3 cellular contexts compared by ENCODE assay signal in the genomic region with DNA sequence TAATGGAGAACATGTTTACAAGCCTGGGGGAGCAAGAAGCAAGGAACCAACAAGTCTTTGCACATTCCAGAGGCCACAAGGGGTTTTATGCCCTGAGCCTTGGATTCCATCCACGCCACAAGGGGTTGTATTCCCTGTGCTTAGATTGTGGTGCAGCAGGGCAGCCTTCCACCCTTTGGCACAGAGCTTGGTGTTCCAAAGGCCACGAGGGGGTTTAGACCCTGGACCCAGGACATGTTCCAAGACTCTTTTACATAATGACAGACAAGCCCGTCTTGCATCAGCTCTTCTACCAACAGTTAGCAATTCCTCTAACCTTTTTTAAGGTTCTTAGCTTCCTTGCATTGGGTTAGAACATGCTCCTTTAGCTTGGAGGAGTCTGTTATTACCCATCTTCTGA. TPM values are rescaled to one million over a fixed set of nuclear protein-coding genes. Genes with fewer than 3 reads are reported as not detected.
DNase-seq lines count a peak whose midpoint lies in the region; ATAC-seq and TF ChIP-seq lines count a peak whose summit lies in the region.
"Not testable (repeated sequence)": the region's sequence is repeated elsewhere in the genome, so short reads cannot be mapped to it uniquely, and the experiment has no call there.
"Had no signal": no experiment of that assay in that cellular context is flagged by ENCODE, and none has a peak within 500 bp of the region (broad histone marks: within the 10 kb centered on the region; RNA-seq: fewer than 3 reads in every experiment).

No MANE protein-coding gene starts in this region.

- H3K9me3 ChIP-seq in liver (ENCODE audit: control insufficient read depth in 4 of 4, low read length in 3 of 4), result not testable (repeated sequence)

- not testable (repeated sequence) for H3K9ac ChIP-seq in liver (ENCODE audit: low read depth in 1 of 2, low read length in 2 of 2)

- not testable (repeated sequence) for H3K27me3 ChIP-seq in liver (ENCODE audit: control insufficient read depth in 4 of 4, insufficient read depth in 4 of 4, low read length in 3 of 4)

- H3K4me3 ChIP-seq in liver (ENCODE audit: low read depth in 1 of 3, low read length in 3 of 3), result peak overlapping the region in 1 of 3 donors; percentile 8

- H3K27ac ChIP-seq in liver (ENCODE audit: low read depth in 1 of 2, low read length in 2 of 2), result not testable (repeated sequence)

- H3K36me3 ChIP-seq in liver (ENCODE audit: control insufficient read depth in 4 of 4, insufficient read depth in 3 of 4, low read depth in 1 of 4, low read length in 3 of 4), result not testable (repeated sequence)

- ATAC-seq in left lobe of liver, result peak; percentile 60

- TF ChIP-seq RAD21 in liver (IDR thresholded peaks at IDR 0.05), result not testable (repeated sequence)

- not testable (repeated sequence) for H3K4me1 ChIP-seq in liver (ENCODE audit: control insufficient read depth in 4 of 4, insufficient read depth in 4 of 4, low read length in 3 of 4)

- DNase-seq in left lobe of liver (ENCODE audit: low spot score), result peak; percentile 58

- TF ChIP-seq CTCF in liver (IDR thresholded peaks at IDR 0.05; ENCODE audit: low read depth, low read length, missing input control), result not testable (repeated sequence)

- WGBS in liver, result 28% methylated on average over 3 of the region's 3 CpGs

TF ChIP-seq in liver, 16 proteins besides CTCF, POLR2A, EP300 and RAD21:
- peak; percentile 62 to 67 for TF ChIP-seq HNF4A (conservative IDR thresholded peaks at IDR 0.05)

RNA-seq across cellular contexts. Expression of gene HMGCR, which starts 45.2 kb away (rescaled TPM):
- total RNA-seq in left lobe of liver (15.5 TPM), liver (100 to 1,000 TPM; 129 to 237 TPM)
- 10 to 100 TPM; 12.4 to 25.6 TPM for polyA plus RNA-seq in liver

RNA-seq across cellular contexts. Expression of gene ANKRD31, which starts 55.2 kb away (rescaled TPM):
- not detected for total RNA-seq in left lobe of liver
- under 1 TPM; 0.05 to 0.08 TPM for total RNA-seq in liver
- polyA plus RNA-seq in liver, result under 1 TPM; 0.03 to 0.04 TPM
- total RNA-seq: A172 had no signal
